20 cellular contexts compared by ENCODE assay signal in the genomic region with DNA sequence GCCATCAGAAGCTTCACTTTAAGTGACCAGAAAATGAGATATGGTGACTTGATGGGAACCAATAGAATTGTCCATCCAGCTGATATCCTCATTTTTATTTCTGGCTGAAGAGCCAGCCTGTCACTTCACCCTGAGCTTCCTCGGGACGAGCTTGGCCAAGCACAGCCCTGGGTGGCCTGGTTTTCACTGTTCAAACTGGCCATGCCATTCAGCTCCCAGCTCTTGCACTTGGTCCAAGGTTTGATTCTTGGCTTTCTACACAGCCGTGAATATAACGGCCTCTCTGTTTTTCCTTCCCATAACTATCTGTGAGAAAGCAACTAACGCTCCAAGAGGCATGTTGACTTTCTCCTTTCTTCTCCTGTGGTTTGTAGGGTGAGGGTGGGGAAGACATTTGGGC.
A peak's percentile ranks its signal among the peaks of the same experiment; 100 is the strongest.
DNase-seq lines count a peak whose midpoint lies in the region; ATAC-seq, FAIRE-seq and TF ChIP-seq lines count a peak whose summit lies in the region.
"Had no signal": no experiment of that assay in that cellular context is flagged by ENCODE, and none has a peak within 500 bp of the region (broad histone marks: within the 10 kb centered on the region; RNA-seq: fewer than 3 reads in every experiment).

No MANE protein-coding gene starts in this region.

- H4K5ac ChIP-seq in H1 (ENCODE audit: insufficient read length, low read depth, low read length): no peak overlapping the region

- H2BK120ac ChIP-seq in H1 (replicated peaks; ENCODE audit: low read depth, low read length) (no peak overlapping the region), trophoblast cell (ENCODE audit: insufficient read depth, low read length, poor library complexity) (peak overlapping the region; percentile 41)

- TF ChIP-seq RAD21 in H1 (IDR thresholded peaks at IDR 0.05 in 1 of 2, conservative IDR thresholded peaks at IDR 0.05 in 1 of 2; ENCODE audit: low read depth in 2 of 2, low read length in 2 of 2): no peak

- H4K91ac ChIP-seq in H1 (replicated peaks; ENCODE audit: insufficient read length, low read length): no peak overlapping the region
- peak overlapping the region; percentile 69 for H4K91ac ChIP-seq in trophoblast cell (ENCODE audit: low read depth, low read length)

- H3K27me3 Mint-ChIP-seq in stimulated activated naive CD8-positive, alpha-beta T cell treated with anti-CD3 and anti-CD28 coated beads, Interleukin-15, amount 100 ng/mL, for 72 hours: no peaks in the 10 kb centered on the region

- H3K4me3 Mint-ChIP-seq in stimulated activated naive CD8-positive, alpha-beta T cell treated with anti-CD3 and anti-CD28 coated beads, Interleukin-15, amount 100 ng/mL, for 72 hours: no peak overlapping the region
- H3K4me3 Mint-ChIP-seq: CD14-positive monocyte; CD8-positive, alpha-beta memory T cell; HFFc6 had no signal

- no peaks in the 10 kb centered on the region for H4K20me1 ChIP-seq in H1 (replicated peaks in 1 of 2; ENCODE audit: control insufficient read depth in 1 of 2, insufficient read depth in 2 of 2, low read length in 2 of 2)

- intact Hi-C loops in left ventricle myocardium inferior (cut with micrococcal nuclease) (no loop called here), cardiac septum (cut with DNase I) (loop anchor here (2.0 to 5.0 kb wide), 3 partner anchors 38 to 173 kb away; no protein-coding TSS in a partner anchor), mucosa of descending colon (cut with DNase I, micrococcal nuclease) (no loop called here)

- no peak overlapping the region for H3K18ac ChIP-seq in H1 (ENCODE audit: extremely low read depth, low read length)
- peak overlapping the region; percentile 54 for H3K18ac ChIP-seq in trophoblast cell (ENCODE audit: low read length)

- H3K79me2 ChIP-seq in H1 (ENCODE audit: control insufficient read depth in 1 of 2, insufficient read depth in 2 of 2, low read length in 2 of 2): no peaks in the 10 kb centered on the region
- H3K79me2 ChIP-seq in trophoblast cell (ENCODE audit: control insufficient read depth, insufficient read depth, low read length, poor library complexity): no peaks in the 10 kb centered on the region

- no peak overlapping the region for H3K4me2 ChIP-seq in H1 (ENCODE audit: insufficient read depth in 1 of 2, low read depth in 2 of 2, low read length in 2 of 2)
- H3K4me2 ChIP-seq in trophoblast cell (ENCODE audit: low read length): no peak overlapping the region

- H3K9ac ChIP-seq in H1 (replicated peaks in 1 of 4; ENCODE audit: extremely low read depth in 1 of 4, low read depth in 3 of 4, low read length in 3 of 4) (no peak overlapping the region), trophoblast cell (ENCODE audit: low read length) (no peak overlapping the region)

- H3K4me1 ChIP-seq in left ventricle myocardium inferior (peaks cover 53% of the 10 kb centered on the region), H1 (replicated peaks in 1 of 4; ENCODE audit: control insufficient read depth in 3 of 4, insufficient read depth in 4 of 4, low read length in 3 of 4) (peaks cover 2 to 14% (median 8%) of the 10 kb centered on the region in 4 experiments; a peak in 3 of 7 replicates), trophoblast cell (ENCODE audit: control insufficient read depth in 1 of 2, insufficient read depth in 2 of 2, low read length in 2 of 2) (peaks cover 3 to 15% of the 10 kb centered on the region in 2 experiments), mucosa of descending colon (ENCODE audit: low read depth) (peaks cover 19% of the 10 kb centered on the region)

- H3K4me1 Mint-ChIP-seq in stimulated activated naive CD8-positive, alpha-beta T cell treated with anti-CD3 and anti-CD28 coated beads, Interleukin-15, amount 100 ng/mL, for 72 hours: no peaks in the 10 kb centered on the region
- H3K4me1 Mint-ChIP-seq: CD14-positive monocyte; CD8-positive, alpha-beta memory T cell had no signal

- no peak overlapping the region for H3K56ac ChIP-seq in H1 (replicated peaks; ENCODE audit: insufficient read length, low read depth, low read length)

- TF ChIP-seq CTCF in left ventricle myocardium inferior (IDR thresholded peaks at IDR 0.05; ENCODE audit: borderline replicate concordance) (no peak), H1 (IDR thresholded peaks at IDR 0.05; ENCODE audit: control extremely low read depth in 1 of 3, insufficient read depth in 1 of 3, low read depth in 1 of 3, low read length in 3 of 3) (no peak), mucosa of descending colon (IDR thresholded peaks at IDR 0.05) (no peak)

- H3K23ac ChIP-seq in H1 (ENCODE audit: insufficient read length) (no peak overlapping the region), trophoblast cell (ENCODE audit: low read length) (no peak overlapping the region)

- no peak overlapping the region for H2BK20ac ChIP-seq in H1 (ENCODE audit: low read length)

- H3K36me3 ChIP-seq in left ventricle myocardium inferior: peaks cover 37% of the 10 kb centered on the region
- no peaks in the 10 kb centered on the region for H3K36me3 ChIP-seq in H1 (ENCODE audit: control insufficient read depth in 2 of 4, insufficient read depth in 4 of 4, low read length in 3 of 4)
- peaks cover 0 to 1% of the 10 kb centered on the region in 2 experiments for H3K36me3 ChIP-seq in trophoblast cell (ENCODE audit: control insufficient read depth in 1 of 2, insufficient read depth in 2 of 2, low read length in 2 of 2)
- H3K36me3 ChIP-seq in mucosa of descending colon (ENCODE audit: low read depth): no peaks in the 10 kb centered on the region

- no peak for TF ChIP-seq EP300 in H1 (IDR thresholded peaks at IDR 0.05; ENCODE audit: borderline replicate concordance in 1 of 2, low read depth in 2 of 2, low read length in 2 of 2)

- no peaks in the 10 kb centered on the region for H3K27me3 ChIP-seq in left ventricle myocardium inferior (ENCODE audit: low read depth)
- peaks cover 0 to 8% (median 3%) of the 10 kb centered on the region in 4 experiments; a peak in 4 of 7 replicates for H3K27me3 ChIP-seq in H1 (replicated peaks in 1 of 4; ENCODE audit: control insufficient read depth in 3 of 4, extremely low read depth in 1 of 4, insufficient read depth in 3 of 4, low read length in 3 of 4)
- H3K27me3 ChIP-seq in trophoblast cell (ENCODE audit: insufficient read depth, low read length): no peaks in the 10 kb centered on the region
- H3K27me3 ChIP-seq: BE2C had no signal

- POLR2A ChIA-PET in H1 (lab: Charles Lee; ENCODE audit: partially characterized antibody): no interaction called here

- no peak overlapping the region for H2BK5ac ChIP-seq in H1 (ENCODE audit: low read depth, low read length)
- H2BK5ac ChIP-seq in trophoblast cell (ENCODE audit: low read depth, low read length, poor library complexity): peak overlapping the region; percentile 82

- H3K27ac ChIP-seq in left ventricle myocardium inferior (replicated peaks) (peak overlapping the region; percentile 6), H1 (ENCODE audit: low read depth, low read length) (no peak overlapping the region), trophoblast cell (ENCODE audit: low read depth, low read length) (no peak overlapping the region)

- H2BK15ac ChIP-seq in H1 (ENCODE audit: low read length): no peak overlapping the region

- CTCF ChIA-PET in H1 (lab: Charles Lee; ENCODE audit: partially characterized antibody): interaction anchor here (0.9 to 2.1 kb wide), 3 partner anchors 10 to 35 kb away, joined by 3 to 9 read pairs (median 3); no protein-coding TSS in a partner anchor

- DNase-seq in left ventricle myocardium inferior: no peak
- no peak for DNase-seq in cardiac septum (ENCODE audit: low spot score)
- no peak for DNase-seq in H1 (ENCODE audit: low read depth in 1 of 2, low spot score in 2 of 2)
- DNase-seq in trophoblast cell: no peak
- DNase-seq in mucosa of descending colon: no peak
- DNase-seq in stimulated activated naive CD8-positive, alpha-beta T cell treated with anti-CD3 and anti-CD28 coated beads, Interleukin-15, amount 100 ng/mL, for 72 hours: no peak
- DNase-seq: 8988T; BE2C; Caco-2; CD8-positive, alpha-beta memory T cell; DMS 273 treated with DMSO at 0.1 percent for 48 hours; DMS79; HCEC 1CT; HFFc6; Karpas-422 had no signal

- H3K14ac ChIP-seq in H1 (ENCODE audit: insufficient read length) (no peak overlapping the region), trophoblast cell (ENCODE audit: low read length) (peak overlapping the region; percentile 55)

- H3K9me3 Mint-ChIP-seq in stimulated activated naive CD8-positive, alpha-beta T cell treated with anti-CD3 and anti-CD28 coated beads, Interleukin-15, amount 100 ng/mL, for 72 hours: no peaks in the 10 kb centered on the region
- H3K9me3 Mint-ChIP-seq: HFFc6 had no signal

- no peak for ATAC-seq in mucosa of descending colon
- no peak for ATAC-seq in stimulated activated naive CD8-positive, alpha-beta T cell treated with anti-CD3 and anti-CD28 coated beads, Interleukin-15, amount 100 ng/mL, for 72 hours
- no peak for ATAC-seq in GM21526 (IDR thresholded peaks at IDR 0.05; ENCODE audit: low FRiP score, unreplicated experiment)
- ATAC-seq: K562 had no signal

- FAIRE-seq in H1 (lab: Jason Lieb, UNC): no peak
- FAIRE-seq: G401.6, GM12891, K562 had no signal

- H3K9me3 ChIP-seq in left ventricle myocardium inferior (replicated peaks) (no peaks in the 10 kb centered on the region), H1 (ENCODE audit: insufficient read depth in 2 of 2, low read depth in 1 of 2, low read length in 1 of 2) (no peaks in the 10 kb centered on the region), trophoblast cell (ENCODE audit: insufficient read depth, low read depth, low read length) (no peaks in the 10 kb centered on the region), mucosa of descending colon (no peaks in the 10 kb centered on the region)
- H3K9me3 ChIP-seq: BE2C, Caco-2 had no signal

- H3K4ac ChIP-seq in H1 (replicated peaks; ENCODE audit: insufficient read length, low read depth, low read length): no peak overlapping the region
- no peak overlapping the region for H3K4ac ChIP-seq in trophoblast cell (ENCODE audit: low read depth, low read length)

- no peaks in the 10 kb centered on the region; the same call in 1 of the 2 replicates for H3K23me2 ChIP-seq in H1 (ENCODE audit: low read depth, low read length)

- TF ChIP-seq POLR2A in H1 (IDR thresholded peaks at IDR 0.05; ENCODE audit: control extremely low read depth in 1 of 2, low read depth in 2 of 2, low read length in 2 of 2): no peak

- H2BK12ac ChIP-seq in H1 (ENCODE audit: low read depth, low read length) (0 out of 2 replicates have a peak overlapping the region, but pooled peaks have one; percentile 2), trophoblast cell (ENCODE audit: low read length) (peak overlapping the region; percentile 85)

- H3K4me3 ChIP-seq in left ventricle myocardium inferior (no peak overlapping the region), H1 (ENCODE audit: extremely low read depth in 1 of 4, insufficient read depth in 2 of 4, low read depth in 3 of 4, low read length in 4 of 4) (no peak overlapping the region), trophoblast cell (ENCODE audit: low read depth, low read length) (no peak overlapping the region), mucosa of descending colon (no peak overlapping the region)
- H3K4me3 ChIP-seq: K562 had no signal

- H3K79me1 ChIP-seq in H1 (ENCODE audit: low read depth, low read length) (no peaks in the 10 kb centered on the region), trophoblast cell (ENCODE audit: low read length) (peaks cover 16% of the 10 kb centered on the region)

- H2AFZ ChIP-seq in H1 (ENCODE audit: low read length) (no peak overlapping the region), trophoblast cell (ENCODE audit: insufficient read depth, low read length, poor library complexity) (no peak overlapping the region)

- H4K8ac ChIP-seq in H1 (ENCODE audit: extremely low read depth, insufficient read depth, low read length) (peak overlapping the region; percentile 36; the same call in 1 of the 2 replicates), trophoblast cell (ENCODE audit: low read depth, low read length) (no peak overlapping the region)

- H3K27ac Mint-ChIP-seq in stimulated activated naive CD8-positive, alpha-beta T cell treated with anti-CD3 and anti-CD28 coated beads, Interleukin-15, amount 100 ng/mL, for 72 hours: no peak overlapping the region
- H3K27ac Mint-ChIP-seq: CD8-positive, alpha-beta memory T cell had no signal

- WGBS in H1 (ENCODE audit: extremely low coverage in 1 of 2, insufficient coverage in 1 of 2, insufficient read length in 1 of 2, insufficient replicate concordance in 2 of 2, low coverage in 1 of 2, low lambda C conversion rate in 2 of 2, missing lambda C conversion rate in 1 of 2), 2 experiments: 91% methylated on average over 5 of the region's 5 CpGs; no CpG with 5 or more reads in 1 of the 2 experiments
- WGBS in trophoblast cell (ENCODE audit: extremely low coverage, insufficient coverage, insufficient read length): no CpG with 5 or more reads among the region's 5 CpGs

- H2AK5ac ChIP-seq in H1 (ENCODE audit: low read depth, low read length): no peak overlapping the region
- H2AK5ac ChIP-seq in trophoblast cell (ENCODE audit: low read length): peak overlapping the region; percentile 85

- H4K12ac ChIP-seq in trophoblast cell (ENCODE audit: low read depth, low read length): no peak overlapping the region
